ENCODE assay signal across 11 cellular contexts in the genomic region with DNA sequence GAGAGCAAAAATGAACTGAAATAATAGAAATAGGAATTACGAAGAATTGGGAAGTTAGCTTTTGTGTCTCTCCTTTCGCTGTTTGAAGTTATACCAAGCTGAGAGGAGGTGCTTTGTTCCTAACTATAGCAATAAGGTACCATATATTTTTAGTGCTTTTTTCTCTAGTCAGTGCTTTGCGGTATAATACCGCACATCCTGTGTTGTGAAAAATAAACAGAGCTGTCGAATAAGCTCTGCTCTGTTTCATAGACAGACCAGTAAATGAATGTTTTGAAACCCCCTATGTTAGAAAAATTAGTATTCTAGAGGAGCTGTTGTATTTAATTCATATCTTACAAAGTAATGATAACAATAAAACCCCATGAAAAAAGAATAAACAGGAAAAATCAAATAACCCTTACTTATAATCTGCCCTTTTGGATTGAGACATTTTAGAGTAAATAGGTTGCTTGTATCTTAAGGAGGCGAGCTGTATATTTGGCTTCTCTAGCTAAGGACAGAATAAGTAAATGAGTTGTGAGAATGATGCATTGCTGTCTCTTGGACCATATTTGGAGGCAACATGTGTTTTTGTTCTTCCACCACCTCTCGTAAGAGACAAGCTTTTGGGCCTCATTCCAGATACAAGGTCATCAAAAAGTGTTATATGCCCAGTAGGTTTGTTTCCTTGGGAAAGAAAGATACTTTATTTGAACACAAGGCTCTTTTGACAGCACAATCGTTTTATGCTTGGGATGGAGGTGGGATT.
DNase-seq lines count a peak whose midpoint lies in the region; ATAC-seq and TF ChIP-seq lines count a peak whose summit lies in the region.
"Had no signal": no experiment of that assay in that cellular context is flagged by ENCODE, and none has a peak within 500 bp of the region (broad histone marks: within the 10 kb centered on the region; RNA-seq: fewer than 3 reads in every experiment).

No MANE protein-coding gene starts in this region.

- peak; percentile 39 for ATAC-seq in GM18502 (IDR thresholded peaks at IDR 0.05; ENCODE audit: poor library complexity, unreplicated experiment)
- ATAC-seq in GM18517 (IDR thresholded peaks at IDR 0.05; ENCODE audit: unreplicated experiment), result no peak
- no peak for ATAC-seq in left lobe of liver
- no peak for ATAC-seq in HG02798 (IDR thresholded peaks at IDR 0.05; ENCODE audit: poor library complexity, unreplicated experiment)

- POLR2A ChIA-PET in OCI-LY7 (lab: Charles Lee), result interaction anchor here (1.1 kb wide), 1 partner anchor 11 kb away, joined by 3 read pairs; no protein-coding TSS in a partner anchor

- no peaks in the 10 kb centered on the region for H3K9me2 ChIP-seq in OCI-LY7 (ENCODE audit: insufficient read depth, low read length)

- H3K27ac Mint-ChIP-seq in endothelial cell (ENCODE audit: unreplicated experiment), result peak overlapping the region; percentile 34
- peak overlapping the region; percentile 54 for H3K27ac Mint-ChIP-seq in nephron progenitor cell
- H3K27ac Mint-ChIP-seq: neural progenitor cell had no signal

- H3K4me3 ChIP-seq in OCI-LY7 (ENCODE audit: low read depth, low read length, poor library complexity, severe bottlenecking), result no peak overlapping the region
- H3K4me3 ChIP-seq: neural progenitor cell had no signal

- no peak overlapping the region for H2AFZ ChIP-seq in OCI-LY7 (ENCODE audit: low read length)
- H2AFZ ChIP-seq: neural progenitor cell had no signal

- H3K36me3 Mint-ChIP-seq in endothelial cell (ENCODE audit: low read depth, unreplicated experiment), result peaks cover 39% of the 10 kb centered on the region
- peaks cover 49% of the 10 kb centered on the region for H3K36me3 Mint-ChIP-seq in nephron progenitor cell (ENCODE audit: low read depth)

- H3K27ac ChIP-seq in OCI-LY7 (ENCODE audit: low read depth, low read length, poor library complexity, severe bottlenecking), result no peak overlapping the region
- H3K27ac ChIP-seq: neural progenitor cell had no signal

- H3K4me1 ChIP-seq in OCI-LY7 (ENCODE audit: insufficient read depth, low read length, poor library complexity, severe bottlenecking), result peaks cover 31% of the 10 kb centered on the region
- H3K4me1 ChIP-seq: neural progenitor cell had no signal

- intact Hi-C loops in OCI-LY7 (cut with micrococcal nuclease; ENCODE audit: unreplicated experiment), result no loop called here

- peaks cover 89% of the 10 kb centered on the region for H3K36me3 ChIP-seq in OCI-LY7 (ENCODE audit: insufficient read depth, low read length)

- DNase-seq in OCI-LY7 (ENCODE audit: low spot score), result peak; percentile 15
- DNase-seq in endothelial cell (ENCODE audit: low spot score), result no peak
- DNase-seq in nephron progenitor cell, result no peak
- no peak for DNase-seq in left lobe of liver (ENCODE audit: low spot score)
- DNase-seq in activated gamma-delta T cell treated with Interleukin-2 at 50 U/mL for 16 hours, result no peak
- DNase-seq: NCI-H2171, SW 1271 had no signal

- H3K27me3 Mint-ChIP-seq in endothelial cell (ENCODE audit: unreplicated experiment) (peaks cover 7% of the 10 kb centered on the region), nephron progenitor cell (ENCODE audit: low read depth, poor library complexity) (no peaks in the 10 kb centered on the region)

- TF ChIP-seq CTCF in OCI-LY7 (conservative IDR thresholded peaks at IDR 0.05; ENCODE audit: low read length) (no peak), endothelial cell (IDR thresholded peaks at IDR 0.05; ENCODE audit: unreplicated experiment) (no peak), nephron progenitor cell (IDR thresholded peaks at IDR 0.05) (no peak)

- peaks cover 17% of the 10 kb centered on the region for H3K4me1 Mint-ChIP-seq in endothelial cell (ENCODE audit: unreplicated experiment)
- H3K4me1 Mint-ChIP-seq in nephron progenitor cell, result peaks cover 4% of the 10 kb centered on the region

- H3K9me3 Mint-ChIP-seq in endothelial cell (ENCODE audit: unreplicated experiment) (no peaks in the 10 kb centered on the region), nephron progenitor cell (no peaks in the 10 kb centered on the region)
- H3K9me3 Mint-ChIP-seq: neural progenitor cell had no signal

- no peaks in the 10 kb centered on the region for H3K79me2 ChIP-seq in OCI-LY7 (ENCODE audit: insufficient read depth, low read depth, low read length)

- no TSS peak for BruUV-seq in OCI-LY7 (replicated peaks; lab: Mats Ljungman, UMichigan)

- CTCF ChIA-PET in OCI-LY7 (lab: Charles Lee; ENCODE audit: unreplicated experiment), result interaction anchor here (0.6 kb wide), 1 partner anchor 128 kb away, joined by 5 read pairs; no protein-coding TSS in a partner anchor

- 0 out of 2 replicates have a peak overlapping the region, but pooled peaks have one; percentile 3 for H3K4me2 ChIP-seq in OCI-LY7 (ENCODE audit: low read length)
- H3K4me2 ChIP-seq: neural progenitor cell had no signal

- no peaks in the 10 kb centered on the region for H3K9me3 ChIP-seq in OCI-LY7 (ENCODE audit: low read length)

- peaks cover 7% of the 10 kb centered on the region; the same call in 1 of the 2 replicates for H4K20me1 ChIP-seq in OCI-LY7 (ENCODE audit: insufficient read depth, low read length)

- H3K4me3 Mint-ChIP-seq in endothelial cell (ENCODE audit: unreplicated experiment) (no peak overlapping the region), nephron progenitor cell (no peak overlapping the region)
- H3K4me3 Mint-ChIP-seq: neural progenitor cell had no signal
